Comparison of ENCODE assay signal across 30 cellular contexts in the genomic region with DNA sequence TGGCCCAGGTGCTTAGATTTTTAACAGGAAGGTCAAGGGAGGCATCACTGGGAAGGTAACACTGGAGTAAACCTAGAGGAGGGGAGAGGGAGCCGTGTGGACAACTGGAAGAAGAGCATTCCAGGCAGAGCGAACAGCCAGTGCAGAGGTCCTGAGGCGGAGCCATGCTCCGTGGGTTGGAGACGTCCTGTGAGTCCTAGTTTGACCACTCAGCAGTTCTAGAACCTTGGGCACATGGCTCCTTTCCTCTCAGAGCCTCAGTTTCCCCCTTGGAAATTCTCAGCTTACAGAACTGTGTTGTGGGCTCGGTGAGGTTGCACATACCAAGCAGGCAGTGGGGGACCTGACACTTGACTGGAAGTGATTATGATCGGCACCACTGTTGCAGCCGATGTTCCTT.
"Had no signal": no experiment of that assay in that cellular context is flagged by ENCODE, and none has a peak within 500 bp of the region (broad histone marks: within the 10 kb centered on the region; RNA-seq: fewer than 3 reads in every experiment).

No MANE protein-coding gene starts in this region.

- H3K27me3 ChIP-seq: ascending aorta, brain microvascular endothelial cell, gastroesophageal sphincter, stomach, tibial artery had no signal

- H3K27ac Mint-ChIP-seq: activated CD4-positive, alpha-beta T cell treated with anti-CD3 and anti-CD28 coated beads for 36 hours; activated CD8-positive, alpha-beta memory T cell treated with anti-CD3 and anti-CD28 coated beads, Interleukin-2, amount 10 ng/mL, durations not matched to agents 7 days and 5 days; activated CD8-positive, alpha-beta T cell treated with anti-CD3 and anti-CD28 coated beads, Interleukin-2, amount 10 ng/mL, durations not matched to agents 7 days and 5 days; activated naive CD4-positive, alpha-beta T cell treated with anti-CD3 and anti-CD28 coated beads for 36 hours; activated naive CD8-positive, alpha-beta T cell treated with anti-CD3 and anti-CD28 coated beads, Interleukin-2, amount 10 ng/mL, durations not matched to agents 7 days and 5 days; activated T-cell treated with anti-CD3 and anti-CD28 coated beads, Interleukin-2, amount 50 U/mL, for 72 hours; immature natural killer cell; stimulated activated memory B cell treated with anti-CD40 and anti-IgM and Interleukin-4, amounts not matched to agents 10 μg/mL and 1 μg/mL and 100 μg/mL, for 72 hours; T-helper 17 cell had no signal

- ATAC-seq: activated CD4-positive, alpha-beta T cell treated with anti-CD3 and anti-CD28 coated beads for 36 hours; activated CD8-positive, alpha-beta memory T cell treated with anti-CD3 and anti-CD28 coated beads, Interleukin-2, amount 10 ng/mL, durations not matched to agents 7 days and 5 days; activated CD8-positive, alpha-beta T cell treated with anti-CD3 and anti-CD28 coated beads, Interleukin-2, amount 10 ng/mL, durations not matched to agents 7 days and 5 days; activated T-cell treated with anti-CD3 and anti-CD28 coated beads, Interleukin-2, amount 50 U/mL, for 72 hours; effector memory CD8-positive, alpha-beta T cell; gastroesophageal sphincter; left colon; naive thymus-derived CD8-positive, alpha-beta T cell; psoas muscle; stimulated activated memory B cell treated with anti-CD40 and anti-IgM and Interleukin-4, amounts not matched to agents 10 μg/mL and 1 μg/mL and 100 μg/mL, for 72 hours; T-helper 17 cell had no signal

- H3K4me1 ChIP-seq: ascending aorta, gastroesophageal sphincter had no signal

- H3K4me3 Mint-ChIP-seq: activated CD4-positive, alpha-beta T cell treated with anti-CD3 and anti-CD28 coated beads for 36 hours; activated CD8-positive, alpha-beta memory T cell treated with anti-CD3 and anti-CD28 coated beads, Interleukin-2, amount 10 ng/mL, durations not matched to agents 7 days and 5 days; activated CD8-positive, alpha-beta T cell treated with anti-CD3 and anti-CD28 coated beads, Interleukin-2, amount 10 ng/mL, durations not matched to agents 7 days and 5 days; activated naive CD4-positive, alpha-beta T cell treated with anti-CD3 and anti-CD28 coated beads for 36 hours; activated naive CD8-positive, alpha-beta T cell treated with anti-CD3 and anti-CD28 coated beads, Interleukin-2, amount 10 ng/mL, durations not matched to agents 7 days and 5 days; activated T-cell treated with anti-CD3 and anti-CD28 coated beads, Interleukin-2, amount 50 U/mL, for 72 hours; effector memory CD8-positive, alpha-beta T cell; immature natural killer cell; naive thymus-derived CD8-positive, alpha-beta T cell; neural crest cell; stimulated activated memory B cell treated with anti-CD40 and anti-IgM and Interleukin-4, amounts not matched to agents 10 μg/mL and 1 μg/mL and 100 μg/mL, for 72 hours; T-helper 17 cell had no signal

- H3K4me3 ChIP-seq: ascending aorta, gastroesophageal sphincter, psoas muscle, smooth muscle cell, stomach, tibial artery had no signal

- H3K9me3 Mint-ChIP-seq: activated naive CD4-positive, alpha-beta T cell treated with anti-CD3 and anti-CD28 coated beads for 36 hours; activated naive CD8-positive, alpha-beta T cell treated with anti-CD3 and anti-CD28 coated beads, Interleukin-2, amount 10 ng/mL, durations not matched to agents 7 days and 5 days; activated T-cell treated with anti-CD3 and anti-CD28 coated beads, Interleukin-2, amount 50 U/mL, for 72 hours; effector memory CD8-positive, alpha-beta T cell; immature natural killer cell; neural crest cell; stimulated activated memory B cell treated with anti-CD40 and anti-IgM and Interleukin-4, amounts not matched to agents 10 μg/mL and 1 μg/mL and 100 μg/mL, for 72 hours had no signal

- H3K9me3 ChIP-seq: ascending aorta, gastroesophageal sphincter, psoas muscle, stomach, tibial artery had no signal

- DNase-seq: activated CD4-positive, alpha-beta T cell treated with anti-CD3 and anti-CD28 coated beads for 36 hours; activated CD8-positive, alpha-beta memory T cell treated with anti-CD3 and anti-CD28 coated beads, Interleukin-2, amount 10 ng/mL, durations not matched to agents 7 days and 5 days; activated CD8-positive, alpha-beta T cell treated with anti-CD3 and anti-CD28 coated beads, Interleukin-2, amount 10 ng/mL, durations not matched to agents 7 days and 5 days; activated effector memory CD4-positive, alpha-beta T cell treated with Interleukin-2 at 50 U/mL for 16 hours; activated naive CD4-positive, alpha-beta T cell treated with anti-CD3 and anti-CD28 coated beads for 36 hours; activated naive CD8-positive, alpha-beta T cell treated with anti-CD3 and anti-CD28 coated beads, Interleukin-2, amount 10 ng/mL, durations not matched to agents 7 days and 5 days; activated T-cell treated with anti-CD3 and anti-CD28 coated beads, Interleukin-2, amount 50 U/mL, for 72 hours; brain microvascular endothelial cell; cortex of kidney; effector memory CD8-positive, alpha-beta T cell; erythroblast; immature natural killer cell; kidney; left colon; naive thymus-derived CD8-positive, alpha-beta T cell; occipital lobe; psoas muscle; stimulated activated CD4-positive, alpha-beta T cell treated with anti-CD3 and anti-CD28 coated beads, Interleukin-1b, Interleukin-23, amount 100 ng/mL, for 48 hours; stimulated activated CD4-positive, alpha-beta T cell treated with anti-CD3 and anti-CD28 coated beads, Interleukin-4, amount 100 ng/mL, for 4 hours; stimulated activated CD8-positive, alpha-beta memory T cell treated with anti-CD3 and anti-CD28 coated beads, Interleukin-4, amount 100 ng/mL, for 48 hours; stomach; T-helper 17 cell; T1000; tibial artery had no signal

- H3K36me3 ChIP-seq: ascending aorta had no signal

- H3K4me1 Mint-ChIP-seq: activated CD4-positive, alpha-beta T cell treated with anti-CD3 and anti-CD28 coated beads for 36 hours; activated CD8-positive, alpha-beta memory T cell treated with anti-CD3 and anti-CD28 coated beads, Interleukin-2, amount 10 ng/mL, durations not matched to agents 7 days and 5 days had no signal

- H3K27ac ChIP-seq: ascending aorta, brain microvascular endothelial cell, gastroesophageal sphincter, parathyroid adenoma, psoas muscle, stomach, tibial artery had no signal

- H3K36me3 Mint-ChIP-seq: activated CD8-positive, alpha-beta memory T cell treated with anti-CD3 and anti-CD28 coated beads, Interleukin-2, amount 10 ng/mL, durations not matched to agents 7 days and 5 days; activated naive CD8-positive, alpha-beta T cell treated with anti-CD3 and anti-CD28 coated beads, Interleukin-2, amount 10 ng/mL, durations not matched to agents 7 days and 5 days had no signal

- H3K27me3 Mint-ChIP-seq: activated CD4-positive, alpha-beta T cell treated with anti-CD3 and anti-CD28 coated beads for 36 hours; activated CD8-positive, alpha-beta memory T cell treated with anti-CD3 and anti-CD28 coated beads, Interleukin-2, amount 10 ng/mL, durations not matched to agents 7 days and 5 days; activated naive CD8-positive, alpha-beta T cell treated with anti-CD3 and anti-CD28 coated beads, Interleukin-2, amount 10 ng/mL, durations not matched to agents 7 days and 5 days; effector memory CD8-positive, alpha-beta T cell; naive thymus-derived CD8-positive, alpha-beta T cell; stimulated activated memory B cell treated with anti-CD40 and anti-IgM and Interleukin-4, amounts not matched to agents 10 μg/mL and 1 μg/mL and 100 μg/mL, for 72 hours; T-helper 17 cell had no signal
